ENCODE assay signal across 27 cellular contexts in the genomic region with DNA sequence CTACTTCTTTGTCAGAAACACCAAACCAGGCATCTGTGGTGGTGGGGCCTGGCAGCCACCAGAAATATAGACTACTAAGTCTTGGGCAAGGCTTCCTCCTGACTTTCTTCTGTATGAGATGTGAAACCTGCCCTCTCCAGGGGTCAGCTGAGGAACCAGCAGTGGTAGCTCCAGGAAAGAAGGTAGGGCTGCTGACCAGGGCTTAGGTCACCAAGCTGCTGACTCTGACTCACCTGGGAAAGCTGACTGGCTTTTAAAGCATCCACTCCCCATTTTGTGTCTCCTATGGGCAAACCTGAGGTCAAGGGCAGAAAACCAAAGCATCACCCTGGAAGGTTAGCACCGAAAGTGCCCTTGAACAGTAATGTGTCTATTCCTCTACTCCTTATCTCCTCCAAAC. TPM values are rescaled to one million over a fixed set of nuclear protein-coding genes. Genes with fewer than 3 reads are reported as not detected.
DNase-seq lines count a peak whose midpoint lies in the region; ATAC-seq, FAIRE-seq and TF ChIP-seq lines count a peak whose summit lies in the region.
"Had no signal": no experiment of that assay in that cellular context is flagged by ENCODE, and none has a peak within 500 bp of the region (broad histone marks: within the 10 kb centered on the region; RNA-seq: fewer than 3 reads in every experiment).

No MANE protein-coding gene starts in this region.

- peaks cover 35% of the 10 kb centered on the region for H3K9me3 ChIP-seq in mammary epithelial cell (replicated peaks; ENCODE audit: insufficient read depth, low read length)
- no peaks in the 10 kb centered on the region for H3K9me3 ChIP-seq in K562 (replicated peaks; ENCODE audit: control insufficient read depth, insufficient read depth, low read depth, low read length)
- H3K9me3 ChIP-seq: thyroid gland had no signal

- no peaks in the 10 kb centered on the region for H3K36me3 Mint-ChIP-seq in MCF 10A (ENCODE audit: insufficient read depth, unreplicated experiment)
- H3K36me3 Mint-ChIP-seq: WTC11 had no signal

- no peak overlapping the region for H3K4me3 Mint-ChIP-seq in MCF 10A (ENCODE audit: unreplicated experiment)
- H3K4me3 Mint-ChIP-seq: activated CD4-positive, alpha-beta memory T cell treated with anti-CD3 and anti-CD28 coated beads, Interleukin-2, amount 10 ng/mL, durations not matched to agents 7 days and 5 days; dendritic cell treated with granulocyte-macrophage colony-stimulating factor and Interleukin-4, amounts not matched to agents 40 ng/mL and 50 ng/mL, for 4 days; GM23338; naive thymus-derived CD4-positive, alpha-beta T cell; WTC11 had no signal

- H3K79me2 ChIP-seq in mammary epithelial cell (ENCODE audit: insufficient read depth, low read length) (no peaks in the 10 kb centered on the region), K562 (ENCODE audit: control insufficient read depth, insufficient read depth, low read length) (no peaks in the 10 kb centered on the region)

- TF ChIP-seq EP300 in K562 (IDR thresholded peaks at IDR 0.05; ENCODE audit: low read length) = no peak

- no TSS peak for BruUV-seq in MCF 10A (replicated peaks; lab: Mats Ljungman, UMichigan)
- BruUV-seq in mammary epithelial cell (replicated peaks; lab: Mats Ljungman, UMichigan) = no TSS peak
- no TSS peak for BruUV-seq in K562 (replicated peaks; lab: Mats Ljungman, UMichigan)

- no peak for TF ChIP-seq POLR2A in K562 (conservative IDR thresholded peaks at IDR 0.05)

- H3K4me2 ChIP-seq in mammary epithelial cell (ENCODE audit: insufficient read depth, low read depth, low read length) = no peak overlapping the region
- H3K4me2 ChIP-seq in K562 (ENCODE audit: insufficient read depth, low read length) = no peak overlapping the region
- H3K4me2 ChIP-seq: GM23338 had no signal

- CTCF ChIA-PET in MCF 10A (lab: Yijun Ruan, JAX) (interaction anchor here (0.8 to 4.0 kb wide), 12 partner anchors 11 to 421 kb away, joined by 3 to 37 read pairs (median 4); a partner anchor contains a TSS), mammary epithelial cell (lab: Charles Lee; ENCODE audit: low non-redundant PET) (no interaction called here), K562 (lab: Yijun Ruan, JAX; ENCODE audit: low intra/inter-chr PET ratio) (no interaction called here)

- in situ Hi-C loops in mammary epithelial cell (cut with MboI; ENCODE audit: low sequenced_read_pairs in 2 of 2) (no loop called here), K562 (cut with MboI) (no loop called here)

- no peak for ATAC-seq in K562
- no peak for ATAC-seq in GM19328 (IDR thresholded peaks at IDR 0.05; ENCODE audit: unreplicated experiment)
- ATAC-seq in HG03196 (IDR thresholded peaks at IDR 0.05; ENCODE audit: unreplicated experiment) = no peak
- ATAC-seq: gastroesophageal sphincter; GM23338; naive thymus-derived CD4-positive, alpha-beta T cell; SK-N-SH treated with all-trans-retinoic acid at 6 μM for 48 hours; WTC11 had no signal

- no peaks in the 10 kb centered on the region for H4K20me1 ChIP-seq in mammary epithelial cell (ENCODE audit: insufficient read depth, low read length)
- H4K20me1 ChIP-seq in K562 (replicated peaks; ENCODE audit: control insufficient read depth, insufficient read depth, low read length) = no peaks in the 10 kb centered on the region

- no peak overlapping the region for H2AFZ ChIP-seq in mammary epithelial cell (ENCODE audit: low read depth, low read length)
- H2AFZ ChIP-seq in K562 (ENCODE audit: low read depth, low read length) = no peak overlapping the region
- H2AFZ ChIP-seq: GM23338 had no signal

- no peaks in the 10 kb centered on the region for H3K27me3 Mint-ChIP-seq in MCF 10A (ENCODE audit: insufficient read depth, unreplicated experiment)
- H3K27me3 Mint-ChIP-seq: dendritic cell treated with granulocyte-macrophage colony-stimulating factor and Interleukin-4, amounts not matched to agents 40 ng/mL and 50 ng/mL, for 4 days had no signal

- dilution Hi-C loops in mammary epithelial cell (cut with HindIII; ENCODE audit: low sequenced_read_pairs) = no loop called here

- WGBS in mammary epithelial cell (ENCODE audit: low coverage, missing lambda C conversion rate) = 92% methylated on average over 1 of the region's 1 CpG
- WGBS in K562 (ENCODE audit: insufficient coverage, low coverage, missing lambda C conversion rate) = 4% methylated on average over 1 of the region's 1 CpG

- DNase-seq in MCF 10A (ENCODE audit: unreplicated experiment) (no peak), mammary epithelial cell (no peak), K562 (ENCODE audit: extremely low read depth in 1 of 4, low spot score in 3 of 4) (no peak), kidney glomerular epithelial cell (lab: John Stamatoyannopoulos, UW) (peak; percentile 10), NCI-H1694 treated with DMSO at 0.1 percent for 48 hours (lab: John Stamatoyannopoulos, UW) (no peak)
- no peak for DNase-seq in activated CD4-positive, alpha-beta T cell treated with anti-CD3 and anti-CD28 coated beads, Interleukin-2, amount 50 U/mL, for 48 hours
- DNase-seq: activated CD4-positive, alpha-beta memory T cell treated with anti-CD3 and anti-CD28 coated beads, Interleukin-2, amount 10 ng/mL, durations not matched to agents 7 days and 5 days; activated effector memory CD4-positive, alpha-beta T cell treated with anti-CD3 and anti-CD28 coated beads, Interleukin-2, amount 50 U/mL, for 16 hours; COR-L47; IMR-90; mesenchymal stem cell; naive thymus-derived CD4-positive, alpha-beta T cell; NCI-H2171; NCI-H524 treated with DMSO at 0.1 percent for 48 hours; retina; spleen; stimulated activated CD4-positive, alpha-beta T cell treated with anti-CD3 and anti-CD28 coated beads, Interleukin-4, amount 100 ng/mL, for 1 hour; stimulated activated naive CD4-positive, alpha-beta T cell; thyroid gland had no signal

- no peak overlapping the region for H3K27ac ChIP-seq in mammary epithelial cell (ENCODE audit: insufficient read depth, low read depth, low read length)
- no peak overlapping the region for H3K27ac ChIP-seq in K562 (ENCODE audit: extremely low read depth, low read depth, low read length)
- H3K27ac ChIP-seq: 22Rv1, gastroesophageal sphincter, spleen, thyroid gland had no signal

- intact Hi-C loops in MCF 10A (cut with micrococcal nuclease) = no loop called here
- intact Hi-C loops in mammary epithelial cell (cut with micrococcal nuclease) = no loop called here
- intact Hi-C loops in K562 (cut with micrococcal nuclease) = no loop called here

- H3K4me1 Mint-ChIP-seq in MCF 10A (ENCODE audit: insufficient read depth, unreplicated experiment) = peaks cover 32% of the 10 kb centered on the region
- H3K4me1 Mint-ChIP-seq: activated CD4-positive, alpha-beta memory T cell treated with anti-CD3 and anti-CD28 coated beads, Interleukin-2, amount 10 ng/mL, durations not matched to agents 7 days and 5 days; GM23338; naive thymus-derived CD4-positive, alpha-beta T cell had no signal

- H3K4me3 ChIP-seq in mammary epithelial cell (replicated peaks in 1 of 3; ENCODE audit: insufficient read depth in 1 of 3, low read depth in 2 of 3, low read length in 3 of 3) (no peak overlapping the region), K562 (no peak overlapping the region)
- H3K4me3 ChIP-seq: gastroesophageal sphincter, GM23338, spleen, thyroid gland had no signal

- peak overlapping the region; percentile 8 for H3K27ac Mint-ChIP-seq in MCF 10A (ENCODE audit: low read depth, unreplicated experiment)
- H3K27ac Mint-ChIP-seq: activated CD4-positive, alpha-beta memory T cell treated with anti-CD3 and anti-CD28 coated beads, Interleukin-2, amount 10 ng/mL, durations not matched to agents 7 days and 5 days; dendritic cell treated with granulocyte-macrophage colony-stimulating factor and Interleukin-4, amounts not matched to agents 40 ng/mL and 50 ng/mL, for 4 days; GM23338; naive thymus-derived CD4-positive, alpha-beta T cell; WTC11 had no signal

- H3K4me1 ChIP-seq in mammary epithelial cell (ENCODE audit: insufficient read depth, low read length) = peaks cover 22% of the 10 kb centered on the region
- H3K4me1 ChIP-seq in K562 (replicated peaks in 1 of 2; ENCODE audit: control insufficient read depth in 2 of 2, insufficient read depth in 2 of 2, low read length in 2 of 2) = no peaks in the 10 kb centered on the region; a peak in 1 of 5 replicates
- H3K4me1 ChIP-seq: gastroesophageal sphincter, spleen had no signal

- POLR2A ChIA-PET in MCF 10A (lab: Yijun Ruan, JAX) = interaction anchor here (0.7 to 4.1 kb wide), 5 partner anchors 11 to 489 kb away, joined by 3 to 17 read pairs (median 3); a partner anchor contains a TSS
- POLR2A ChIA-PET in K562 (lab: Yijun Ruan, JAX) = no interaction called here

- no peaks in the 10 kb centered on the region for H3K9me1 ChIP-seq in K562 (ENCODE audit: control insufficient read depth, insufficient read depth, low read length)

- FAIRE-seq in K562 (lab: Jason Lieb, UNC) = no peak

- H3K36me3 ChIP-seq in mammary epithelial cell (ENCODE audit: insufficient read depth, low read length) (no peaks in the 10 kb centered on the region), K562 (ENCODE audit: control insufficient read depth, insufficient read depth, low read length) (no peaks in the 10 kb centered on the region)
- H3K36me3 ChIP-seq: gastroesophageal sphincter, spleen, thyroid gland had no signal

- TF ChIP-seq RAD21 in K562 (CRISPR knock-in tag; conservative IDR thresholded peaks at IDR 0.05 in 1 of 2, IDR thresholded peaks at IDR 0.05 in 1 of 2) = no peak

- peaks cover 7% of the 10 kb centered on the region for H3K9me3 Mint-ChIP-seq in MCF 10A (ENCODE audit: unreplicated experiment)
- H3K9me3 Mint-ChIP-seq: GM23338, WTC11 had no signal

- H3K27me3 ChIP-seq in mammary epithelial cell (ENCODE audit: insufficient read depth, low read length) = no peaks in the 10 kb centered on the region
- H3K27me3 ChIP-seq in K562 (ENCODE audit: control insufficient read depth in 2 of 2, insufficient read depth in 2 of 2, low read length in 2 of 2) = peaks cover 0 to 4% of the 10 kb centered on the region in 2 experiments; a peak in 1 of 5 replicates
- H3K27me3 ChIP-seq: gastroesophageal sphincter, spleen, thyroid gland had no signal

- TF ChIP-seq CTCF in MCF 10A (IDR thresholded peaks at IDR 0.05; ENCODE audit: unreplicated experiment) = no peak
- no peak for TF ChIP-seq CTCF in mammary epithelial cell (conservative IDR thresholded peaks at IDR 0.05 in 1 of 2, IDR thresholded peaks at IDR 0.05 in 1 of 2; ENCODE audit: extremely low read depth in 1 of 2, insufficient read depth in 1 of 2, low read depth in 1 of 2, low read length in 2 of 2)
- TF ChIP-seq CTCF in K562 (IDR thresholded peaks at IDR 0.05 in 2 of 3, conservative IDR thresholded peaks at IDR 0.05 in 1 of 3; ENCODE audit: insufficient read depth in 2 of 3, low read depth in 1 of 3, low read length in 3 of 3) = no peak

- H3K9ac ChIP-seq in mammary epithelial cell (ENCODE audit: insufficient read depth, low read length) (no peak overlapping the region), K562 (ENCODE audit: insufficient read depth in 1 of 2, low read depth in 2 of 2, low read length in 2 of 2) (no peak overlapping the region)

RNA-seq across cellular contexts. Expression of a gene that starts 10.4 kb away (rescaled TPM):
- total RNA-seq in MCF 10A (2022) (6.2 and 7.2 TPM in 2 replicates), mammary epithelial cell (10 to 100 TPM; 42.0 to 57.8 TPM), K562 (2014; rRNA removed) (0.41 and 0.59 TPM in 2 replicates), K562 (2014; rRNA removed; fragmentation: Illumina TruSeq; extraction: Trizol) (0.41 and 0.62 TPM in 2 replicates), K562 (2015; rRNA removed; fragmentation: Illumina TruSeq; extraction: Trizol) (0.29 and 0.41 TPM in 2 replicates), K562 (2021) (0.80 and 1.1 TPM in 2 replicates)
- polyA plus RNA-seq in mammary epithelial cell (13.9 TPM), K562 (2011; rRNA removed) (0.03 and 0.61 TPM in 2 replicates), K562 (2014; fragmentation: Illumina TruSeq; extraction: Trizol) (0.33 and 0.34 TPM in 2 replicates), K562 (2014; fragmentation: Nextera tagmentation; extraction: Ambion mirVana) (under 1 TPM in 1 of 2 experiments, not detected in 1; 0.03 TPM), K562 (2014; rRNA removed) (0.20 and 0.52 TPM in 2 replicates)
- polyA minus RNA-seq in mammary epithelial cell = 94.8 TPM
- 0.40 and 0.88 TPM in 2 replicates for total RNA-seq in K562 (2011; cell fraction: chromatin; rRNA removed; ENCODE audit: low replicate concordance)
- total RNA-seq in K562 (2011; cell fraction: nucleolus; rRNA removed) = 0.17 and 0.26 TPM in 2 replicates
- total RNA-seq in K562 (2011; cell fraction: nucleoplasm; rRNA removed) = 0.53 and 0.81 TPM in 2 replicates
- polyA plus RNA-seq in K562 (2011; cell fraction: cytosol; rRNA removed) = 0.45 TPM in 1 of 2 replicates, not detected in the other
- 1.6 TPM in 1 of 2 replicates, not detected in the other for polyA plus RNA-seq in K562 (2011; cell fraction: nucleus; rRNA removed)
- polyA plus RNA-seq in K562 (2012) = 0.62 and 0.64 TPM in 2 replicates
- polyA minus RNA-seq in K562 (2011; rRNA and poly(A)+ RNA removed) = 0.42 and 0.74 TPM in 2 replicates
- polyA minus RNA-seq in K562 (2011; cell fraction: cytosol; rRNA and poly(A)+ RNA removed) = 1.5 TPM in 1 of 2 replicates, not detected in the other
- polyA minus RNA-seq in K562 (2011; cell fraction: nucleus; rRNA and poly(A)+ RNA removed) = 0.67 TPM in 1 of 2 replicates, not detected in the other
- total RNA-seq: activated CD4-positive, alpha-beta memory T cell treated with anti-CD3 and anti-CD28 coated beads, Interleukin-2, amount 10 ng/mL, durations not matched to agents 7 days and 5 days had no signal
- polyA plus RNA-seq: naive thymus-derived CD4-positive, alpha-beta T cell had no signal
